In genomic region chr12:66572845-66573244, GRCh38 we compare ENCODE assay signal across 10 cellular contexts.
"Had no signal": no experiment of that assay in that cellular context is flagged by ENCODE, and none has a peak within 500 bp of the region (broad histone marks: within the 10 kb centered on the region; RNA-seq: fewer than 3 reads in every experiment).

No MANE protein-coding gene starts in this region.

- H3K4me1 ChIP-seq: HAP-1 had no signal

- H3K9ac ChIP-seq: GM23248 had no signal

- H3K27ac ChIP-seq: GM23248, HL-60 had no signal

- H3K36me3 ChIP-seq: HAP-1 had no signal

- H3K9me3 ChIP-seq: HAP-1 had no signal

- H2AFZ ChIP-seq: GM23248 had no signal

- DNase-seq: GM23248, GOT3, H7, HFFc6, KG1 had no signal

- H3K4me3 ChIP-seq: GM23248, HAP-1, K562 had no signal

- ATAC-seq: HCT116, HepG2, K562 had no signal
